Comparison of ENCODE assay signal across 11 cellular contexts in genomic region chr4:141702472-141703182, GRCh38.
DNase-seq lines count a peak whose midpoint lies in the region; TF ChIP-seq lines count a peak whose summit lies in the region.
"Had no signal": no experiment of that assay in that cellular context is flagged by ENCODE, and none has a peak within 500 bp of the region (broad histone marks: within the 10 kb centered on the region; RNA-seq: fewer than 3 reads in every experiment).

No MANE protein-coding gene starts in this region.

- no peaks in the 10 kb centered on the region for H3K36me3 Mint-ChIP-seq in neural crest cell (ENCODE audit: low read depth)

- peak; percentile 3 for DNase-seq in KBM-7
- peak; percentile 30 to 43 for DNase-seq in cardiac fibroblast (ENCODE audit: low read depth in 2 of 2)
- no peak for DNase-seq in neural crest cell (ENCODE audit: low read depth, low spot score)
- no peak for DNase-seq in NCI-H226
- DNase-seq in Kasumi-1 (lab: John Stamatoyannopoulos, UW), result no peak
- DNase-seq in NCI-H446 treated with DMSO at 0.1 percent for 48 hours (lab: John Stamatoyannopoulos, UW), result no peak
- DNase-seq: activated effector memory CD4-positive, alpha-beta T cell treated with anti-CD3 and anti-CD28 coated beads, Interleukin-2, amount 50 U/mL, for 16 hours; NCI-H510A; substantia nigra had no signal

- peaks cover 8% of the 10 kb centered on the region for H3K9me3 Mint-ChIP-seq in neural crest cell
- H3K9me3 Mint-ChIP-seq: dendritic cell treated with granulocyte-macrophage colony-stimulating factor and Interleukin-4, amounts not matched to agents 40 ng/mL and 50 ng/mL, for 4 days had no signal

- H3K27ac Mint-ChIP-seq in neural crest cell (ENCODE audit: unreplicated experiment), result no peak overlapping the region
- H3K27ac Mint-ChIP-seq: dendritic cell treated with granulocyte-macrophage colony-stimulating factor and Interleukin-4, amounts not matched to agents 40 ng/mL and 50 ng/mL, for 4 days had no signal

- no peak overlapping the region for H3K4me3 ChIP-seq in cardiac fibroblast (replicated peaks in 1 of 2; ENCODE audit: low read depth in 2 of 2, low read length in 2 of 2)

- H3K4me3 Mint-ChIP-seq in neural crest cell, result no peak overlapping the region
- H3K4me3 Mint-ChIP-seq: dendritic cell treated with granulocyte-macrophage colony-stimulating factor and Interleukin-4, amounts not matched to agents 40 ng/mL and 50 ng/mL, for 4 days had no signal

- in situ Hi-C loops in KBM-7 (cut with MboI; ENCODE audit: low pct_unique_long_range_greater_than_20kb, low sequenced_read_pairs), result no loop called here

- peak; percentile 38 for TF ChIP-seq CTCF in GM12873 (IDR thresholded peaks at IDR 0.05; ENCODE audit: insufficient read depth, low read depth, low read length, missing control alignments)
- TF ChIP-seq CTCF in cardiac fibroblast (IDR thresholded peaks at IDR 0.05; ENCODE audit: low read depth, low read length), result no peak
- peak; percentile 17 for TF ChIP-seq CTCF in neural crest cell (conservative IDR thresholded peaks at IDR 0.05)

- no peaks in the 10 kb centered on the region for H3K4me1 Mint-ChIP-seq in neural crest cell

- H3K27me3 Mint-ChIP-seq in neural crest cell (ENCODE audit: low read depth), result no peaks in the 10 kb centered on the region

Comparison
In these comparisons a context has a peak if more than half of its experiments do, and no peak if none do; other contexts are left out.
1. DNase-seq: peak in KBM-7 (single experiment) and cardiac fibroblast (2 of 2); none in neural crest cell (single experiment), NCI-H226 (single experiment), Kasumi-1 (0 of 2) and NCI-H446 treated with DMSO at 0.1 percent for 48 hours (single experiment).